1 cellular context compared by ENCODE assay signal in the genomic region with DNA sequence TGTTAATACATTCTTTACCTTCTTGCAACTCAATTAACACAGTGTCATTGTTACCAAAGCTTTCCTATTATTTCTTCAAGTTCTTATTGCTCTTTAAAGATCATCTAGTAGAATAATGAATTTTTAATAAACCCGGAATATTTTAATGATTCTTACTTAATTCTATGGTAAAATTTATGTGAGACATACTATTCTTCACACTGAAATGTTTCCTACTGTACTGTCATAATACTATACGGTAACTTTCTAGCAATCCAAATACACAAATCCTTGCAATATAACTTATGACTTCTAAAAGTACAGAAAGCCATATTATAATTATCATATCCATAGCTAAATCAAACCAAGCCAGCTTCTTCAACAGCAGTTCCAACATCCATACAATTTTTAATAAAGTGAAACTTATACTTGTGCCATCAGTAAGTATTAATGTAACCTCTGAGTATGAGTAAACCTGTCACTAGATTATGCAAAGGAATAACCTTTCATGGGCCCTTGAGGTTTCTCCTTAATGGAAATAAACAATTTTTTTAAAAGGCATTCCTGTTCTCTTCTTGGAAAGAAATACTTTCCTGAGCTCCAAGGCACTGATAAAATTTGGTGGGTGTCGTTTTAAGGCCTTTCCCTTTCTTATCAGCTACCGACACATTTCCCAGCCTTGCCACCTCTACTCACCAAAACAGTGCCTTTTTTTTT.
A peak's percentile ranks its signal among the peaks of the same experiment; 100 is the strongest.
TF ChIP-seq lines count a peak whose summit lies in the region.

No MANE protein-coding gene starts in this region.

TF ChIP-seq in K562, 482 proteins besides CTCF, POLR2A, EP300 and RAD21 (continued from another document and continues in another):
- TF ChIP-seq, protein P1, sequence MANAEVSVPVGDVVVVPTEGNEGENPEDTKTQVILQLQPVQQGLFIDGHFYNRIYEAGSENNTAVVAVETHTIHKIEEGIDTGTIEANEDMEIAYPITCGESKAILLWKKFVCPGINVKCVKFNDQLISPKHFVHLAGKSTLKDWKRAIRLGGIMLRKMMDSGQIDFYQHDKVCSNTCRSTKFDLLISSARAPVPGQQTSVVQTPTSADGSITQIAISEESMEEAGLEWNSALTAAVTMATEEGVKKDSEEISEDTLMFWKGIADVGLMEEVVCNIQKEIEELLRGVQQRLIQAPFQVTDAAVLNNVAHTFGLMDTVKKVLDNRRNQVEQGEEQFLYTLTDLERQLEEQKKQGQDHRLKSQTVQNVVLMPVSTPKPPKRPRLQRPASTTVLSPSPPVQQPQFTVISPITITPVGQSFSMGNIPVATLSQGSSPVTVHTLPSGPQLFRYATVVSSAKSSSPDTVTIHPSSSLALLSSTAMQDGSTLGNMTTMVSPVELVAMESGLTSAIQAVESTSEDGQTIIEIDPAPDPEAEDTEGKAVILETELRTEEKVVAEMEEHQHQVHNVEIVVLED (CRISPR knock-in tag; IDR thresholded peaks at IDR 0.05) = no peak; the same call in 1 of the 2 replicates
- 0 out of 2 replicates have a peak, but pooled peaks have one; percentile 69 for TF ChIP-seq DMBX1 (CRISPR knock-in tag; IDR thresholded peaks at IDR 0.05; ENCODE audit: borderline replicate concordance)
- TF ChIP-seq GTF2E2 (tag; IDR thresholded peaks at IDR 0.05) = no peak; the same call in 1 of the 2 replicates
- TF ChIP-seq KLF10 (CRISPR knock-in tag; IDR thresholded peaks at IDR 0.05) = no peak
- TF ChIP-seq RAD51 (IDR thresholded peaks at IDR 0.05; ENCODE audit: borderline replicate concordance, low read depth) = peak; percentile 50; the same call in 1 of the 2 replicates
- TF ChIP-seq TAF7 (tag; IDR thresholded peaks at IDR 0.05) = no peak
- no peak for TF ChIP-seq C11orf30 (IDR thresholded peaks at IDR 0.05; ENCODE audit: low read depth)
- TF ChIP-seq MAFK (IDR thresholded peaks at IDR 0.05; ENCODE audit: low read length) = no peak
- no peak for TF ChIP-seq ERF (CRISPR knock-in tag; IDR thresholded peaks at IDR 0.05)
- TF ChIP-seq KLF16 (IDR thresholded peaks at IDR 0.05) = peak; percentile 83
- TF ChIP-seq SIN3B (IDR thresholded peaks at IDR 0.05; ENCODE audit: low read depth) = no peak
- TF ChIP-seq KLF6 (CRISPR knock-in tag; IDR thresholded peaks at IDR 0.05; ENCODE audit: borderline replicate concordance) = no peak
- peak; percentile 86 for TF ChIP-seq PHB2 (IDR thresholded peaks at IDR 0.05; ENCODE audit: low read depth)
- TF ChIP-seq BMI1 (IDR thresholded peaks at IDR 0.05; ENCODE audit: low read length) = no peak
- TF ChIP-seq ZFP30 (CRISPR knock-in tag; IDR thresholded peaks at IDR 0.05; ENCODE audit: borderline replicate concordance) = no peak
- TF ChIP-seq TAL1 (IDR thresholded peaks at IDR 0.05) = peak; percentile 96
- TF ChIP-seq, protein P2, sequence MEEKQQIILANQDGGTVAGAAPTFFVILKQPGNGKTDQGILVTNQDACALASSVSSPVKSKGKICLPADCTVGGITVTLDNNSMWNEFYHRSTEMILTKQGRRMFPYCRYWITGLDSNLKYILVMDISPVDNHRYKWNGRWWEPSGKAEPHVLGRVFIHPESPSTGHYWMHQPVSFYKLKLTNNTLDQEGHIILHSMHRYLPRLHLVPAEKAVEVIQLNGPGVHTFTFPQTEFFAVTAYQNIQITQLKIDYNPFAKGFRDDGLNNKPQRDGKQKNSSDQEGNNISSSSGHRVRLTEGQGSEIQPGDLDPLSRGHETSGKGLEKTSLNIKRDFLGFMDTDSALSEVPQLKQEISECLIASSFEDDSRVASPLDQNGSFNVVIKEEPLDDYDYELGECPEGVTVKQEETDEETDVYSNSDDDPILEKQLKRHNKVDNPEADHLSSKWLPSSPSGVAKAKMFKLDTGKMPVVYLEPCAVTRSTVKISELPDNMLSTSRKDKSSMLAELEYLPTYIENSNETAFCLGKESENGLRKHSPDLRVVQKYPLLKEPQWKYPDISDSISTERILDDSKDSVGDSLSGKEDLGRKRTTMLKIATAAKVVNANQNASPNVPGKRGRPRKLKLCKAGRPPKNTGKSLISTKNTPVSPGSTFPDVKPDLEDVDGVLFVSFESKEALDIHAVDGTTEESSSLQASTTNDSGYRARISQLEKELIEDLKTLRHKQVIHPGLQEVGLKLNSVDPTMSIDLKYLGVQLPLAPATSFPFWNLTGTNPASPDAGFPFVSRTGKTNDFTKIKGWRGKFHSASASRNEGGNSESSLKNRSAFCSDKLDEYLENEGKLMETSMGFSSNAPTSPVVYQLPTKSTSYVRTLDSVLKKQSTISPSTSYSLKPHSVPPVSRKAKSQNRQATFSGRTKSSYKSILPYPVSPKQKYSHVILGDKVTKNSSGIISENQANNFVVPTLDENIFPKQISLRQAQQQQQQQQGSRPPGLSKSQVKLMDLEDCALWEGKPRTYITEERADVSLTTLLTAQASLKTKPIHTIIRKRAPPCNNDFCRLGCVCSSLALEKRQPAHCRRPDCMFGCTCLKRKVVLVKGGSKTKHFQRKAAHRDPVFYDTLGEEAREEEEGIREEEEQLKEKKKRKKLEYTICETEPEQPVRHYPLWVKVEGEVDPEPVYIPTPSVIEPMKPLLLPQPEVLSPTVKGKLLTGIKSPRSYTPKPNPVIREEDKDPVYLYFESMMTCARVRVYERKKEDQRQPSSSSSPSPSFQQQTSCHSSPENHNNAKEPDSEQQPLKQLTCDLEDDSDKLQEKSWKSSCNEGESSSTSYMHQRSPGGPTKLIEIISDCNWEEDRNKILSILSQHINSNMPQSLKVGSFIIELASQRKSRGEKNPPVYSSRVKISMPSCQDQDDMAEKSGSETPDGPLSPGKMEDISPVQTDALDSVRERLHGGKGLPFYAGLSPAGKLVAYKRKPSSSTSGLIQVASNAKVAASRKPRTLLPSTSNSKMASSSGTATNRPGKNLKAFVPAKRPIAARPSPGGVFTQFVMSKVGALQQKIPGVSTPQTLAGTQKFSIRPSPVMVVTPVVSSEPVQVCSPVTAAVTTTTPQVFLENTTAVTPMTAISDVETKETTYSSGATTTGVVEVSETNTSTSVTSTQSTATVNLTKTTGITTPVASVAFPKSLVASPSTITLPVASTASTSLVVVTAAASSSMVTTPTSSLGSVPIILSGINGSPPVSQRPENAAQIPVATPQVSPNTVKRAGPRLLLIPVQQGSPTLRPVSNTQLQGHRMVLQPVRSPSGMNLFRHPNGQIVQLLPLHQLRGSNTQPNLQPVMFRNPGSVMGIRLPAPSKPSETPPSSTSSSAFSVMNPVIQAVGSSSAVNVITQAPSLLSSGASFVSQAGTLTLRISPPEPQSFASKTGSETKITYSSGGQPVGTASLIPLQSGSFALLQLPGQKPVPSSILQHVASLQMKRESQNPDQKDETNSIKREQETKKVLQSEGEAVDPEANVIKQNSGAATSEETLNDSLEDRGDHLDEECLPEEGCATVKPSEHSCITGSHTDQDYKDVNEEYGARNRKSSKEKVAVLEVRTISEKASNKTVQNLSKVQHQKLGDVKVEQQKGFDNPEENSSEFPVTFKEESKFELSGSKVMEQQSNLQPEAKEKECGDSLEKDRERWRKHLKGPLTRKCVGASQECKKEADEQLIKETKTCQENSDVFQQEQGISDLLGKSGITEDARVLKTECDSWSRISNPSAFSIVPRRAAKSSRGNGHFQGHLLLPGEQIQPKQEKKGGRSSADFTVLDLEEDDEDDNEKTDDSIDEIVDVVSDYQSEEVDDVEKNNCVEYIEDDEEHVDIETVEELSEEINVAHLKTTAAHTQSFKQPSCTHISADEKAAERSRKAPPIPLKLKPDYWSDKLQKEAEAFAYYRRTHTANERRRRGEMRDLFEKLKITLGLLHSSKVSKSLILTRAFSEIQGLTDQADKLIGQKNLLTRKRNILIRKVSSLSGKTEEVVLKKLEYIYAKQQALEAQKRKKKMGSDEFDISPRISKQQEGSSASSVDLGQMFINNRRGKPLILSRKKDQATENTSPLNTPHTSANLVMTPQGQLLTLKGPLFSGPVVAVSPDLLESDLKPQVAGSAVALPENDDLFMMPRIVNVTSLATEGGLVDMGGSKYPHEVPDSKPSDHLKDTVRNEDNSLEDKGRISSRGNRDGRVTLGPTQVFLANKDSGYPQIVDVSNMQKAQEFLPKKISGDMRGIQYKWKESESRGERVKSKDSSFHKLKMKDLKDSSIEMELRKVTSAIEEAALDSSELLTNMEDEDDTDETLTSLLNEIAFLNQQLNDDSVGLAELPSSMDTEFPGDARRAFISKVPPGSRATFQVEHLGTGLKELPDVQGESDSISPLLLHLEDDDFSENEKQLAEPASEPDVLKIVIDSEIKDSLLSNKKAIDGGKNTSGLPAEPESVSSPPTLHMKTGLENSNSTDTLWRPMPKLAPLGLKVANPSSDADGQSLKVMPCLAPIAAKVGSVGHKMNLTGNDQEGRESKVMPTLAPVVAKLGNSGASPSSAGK (IDR thresholded peaks at IDR 0.05) = no peak
- TF ChIP-seq, protein P3, sequence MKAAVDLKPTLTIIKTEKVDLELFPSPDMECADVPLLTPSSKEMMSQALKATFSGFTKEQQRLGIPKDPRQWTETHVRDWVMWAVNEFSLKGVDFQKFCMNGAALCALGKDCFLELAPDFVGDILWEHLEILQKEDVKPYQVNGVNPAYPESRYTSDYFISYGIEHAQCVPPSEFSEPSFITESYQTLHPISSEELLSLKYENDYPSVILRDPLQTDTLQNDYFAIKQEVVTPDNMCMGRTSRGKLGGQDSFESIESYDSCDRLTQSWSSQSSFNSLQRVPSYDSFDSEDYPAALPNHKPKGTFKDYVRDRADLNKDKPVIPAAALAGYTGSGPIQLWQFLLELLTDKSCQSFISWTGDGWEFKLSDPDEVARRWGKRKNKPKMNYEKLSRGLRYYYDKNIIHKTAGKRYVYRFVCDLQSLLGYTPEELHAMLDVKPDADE (conservative IDR thresholded peaks at IDR 0.05; ENCODE audit: control insufficient read depth, low read depth, low read length) = no peak
- TF ChIP-seq, protein P4, sequence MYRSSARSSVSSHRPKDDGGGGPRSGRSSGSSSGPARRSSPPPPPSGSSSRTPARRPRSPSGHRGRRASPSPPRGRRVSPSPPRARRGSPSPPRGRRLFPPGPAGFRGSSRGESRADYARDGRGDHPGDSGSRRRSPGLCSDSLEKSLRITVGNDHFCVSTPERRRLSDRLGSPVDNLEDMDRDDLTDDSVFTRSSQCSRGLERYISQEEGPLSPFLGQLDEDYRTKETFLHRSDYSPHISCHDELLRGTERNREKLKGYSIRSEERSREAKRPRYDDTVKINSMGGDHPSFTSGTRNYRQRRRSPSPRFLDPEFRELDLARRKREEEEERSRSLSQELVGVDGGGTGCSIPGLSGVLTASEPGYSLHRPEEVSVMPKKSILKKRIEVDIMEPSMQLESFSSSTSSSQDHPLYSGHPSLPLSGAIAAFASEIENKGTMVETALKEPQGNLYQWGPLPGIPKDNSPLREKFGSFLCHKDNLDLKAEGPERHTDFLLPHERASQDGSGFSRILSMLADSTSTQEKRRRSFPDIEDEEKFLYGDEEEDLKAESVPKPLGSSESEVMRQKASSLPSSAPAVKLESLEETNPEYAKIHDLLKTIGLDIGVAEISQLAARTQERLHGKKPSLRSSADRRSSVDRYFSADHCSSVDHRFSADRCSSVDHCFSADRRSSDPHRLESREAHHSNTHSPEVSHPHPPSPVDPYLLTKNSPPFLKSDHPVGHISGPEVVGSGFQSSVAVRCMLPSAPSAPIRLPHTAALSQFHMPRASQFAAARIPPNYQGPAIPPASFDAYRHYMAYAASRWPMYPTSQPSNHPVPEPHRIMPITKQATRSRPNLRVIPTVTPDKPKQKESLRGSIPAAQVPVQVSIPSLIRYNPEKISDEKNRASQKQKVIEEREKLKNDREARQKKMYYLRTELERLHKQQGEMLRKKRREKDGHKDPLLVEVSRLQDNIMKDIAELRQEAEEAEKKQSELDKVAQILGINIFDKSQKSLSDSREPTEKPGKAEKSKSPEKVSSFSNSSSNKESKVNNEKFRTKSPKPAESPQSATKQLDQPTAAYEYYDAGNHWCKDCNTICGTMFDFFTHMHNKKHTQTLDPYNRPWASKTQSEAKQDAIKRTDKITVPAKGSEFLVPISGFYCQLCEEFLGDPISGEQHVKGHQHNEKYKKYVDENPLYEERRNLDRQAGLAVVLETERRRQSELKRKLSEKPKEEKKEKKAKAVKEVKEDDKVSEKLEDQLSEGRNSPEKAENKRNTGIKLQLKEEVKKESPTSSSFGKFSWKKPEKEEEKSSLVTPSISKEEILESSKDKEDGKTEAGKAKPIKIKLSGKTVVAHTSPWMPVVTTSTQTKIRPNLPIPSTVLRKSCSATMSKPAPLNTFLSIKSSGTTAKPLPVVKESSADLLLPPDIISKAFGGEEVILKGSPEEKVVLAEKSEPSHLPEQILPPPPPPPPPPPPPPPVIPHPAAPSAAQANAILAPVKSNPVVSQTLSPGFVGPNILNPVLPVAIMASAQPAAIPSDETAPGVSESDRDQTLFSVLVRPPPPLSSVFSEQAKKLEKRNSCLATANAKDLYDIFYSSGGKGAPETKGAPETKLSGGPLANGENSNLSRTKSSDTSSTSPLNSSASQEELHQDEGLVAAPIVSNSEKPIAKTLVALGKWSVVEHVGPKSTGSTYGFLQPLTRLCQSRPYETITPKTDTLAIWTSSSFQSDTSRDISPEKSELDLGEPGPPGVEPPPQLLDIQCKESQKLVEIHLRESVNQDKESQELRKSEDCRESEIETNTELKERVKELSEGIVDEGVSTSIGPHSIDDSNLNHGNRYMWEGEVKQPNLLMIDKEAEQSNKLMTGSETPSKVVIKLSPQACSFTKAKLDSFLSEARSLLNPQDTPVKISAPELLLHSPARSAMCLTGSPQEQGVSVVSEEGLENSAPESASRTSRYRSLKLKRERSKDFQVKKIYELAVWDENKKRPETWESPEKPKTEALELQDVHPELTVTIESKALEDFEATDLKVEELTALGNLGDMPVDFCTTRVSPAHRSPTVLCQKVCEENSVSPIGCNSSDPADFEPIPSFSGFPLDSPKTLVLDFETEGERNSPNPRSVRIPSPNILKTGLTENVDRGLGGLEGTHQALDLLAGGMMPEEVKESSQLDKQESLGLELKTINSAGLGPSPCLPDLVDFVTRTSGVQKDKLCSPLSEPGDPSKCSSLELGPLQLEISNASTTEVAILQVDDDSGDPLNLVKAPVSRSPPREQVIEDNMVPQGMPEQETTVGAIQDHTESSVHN (IDR thresholded peaks at IDR 0.05; ENCODE audit: borderline replicate concordance in 1 of 2, low read depth in 1 of 2) = peak in 1 of 2 experiments; percentile 61; a peak in 2 of 4 replicates
- no peak for TF ChIP-seq ZNF431 (CRISPR knock-in tag; IDR thresholded peaks at IDR 0.05)
- TF ChIP-seq ZNF253 (CRISPR knock-in tag; conservative IDR thresholded peaks at IDR 0.05) = no peak
- TF ChIP-seq SMAD2 (IDR thresholded peaks at IDR 0.05; ENCODE audit: low read depth, low read length) = no peak
- no peak for TF ChIP-seq NFYB (IDR thresholded peaks at IDR 0.05; ENCODE audit: extremely low read depth, insufficient read length)
- TF ChIP-seq, protein P5, sequence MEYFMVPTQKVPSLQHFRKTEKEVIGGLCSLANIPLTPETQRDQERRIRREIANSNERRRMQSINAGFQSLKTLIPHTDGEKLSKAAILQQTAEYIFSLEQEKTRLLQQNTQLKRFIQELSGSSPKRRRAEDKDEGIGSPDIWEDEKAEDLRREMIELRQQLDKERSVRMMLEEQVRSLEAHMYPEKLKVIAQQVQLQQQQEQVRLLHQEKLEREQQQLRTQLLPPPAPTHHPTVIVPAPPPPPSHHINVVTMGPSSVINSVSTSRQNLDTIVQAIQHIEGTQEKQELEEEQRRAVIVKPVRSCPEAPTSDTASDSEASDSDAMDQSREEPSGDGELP (CRISPR knock-in tag; IDR thresholded peaks at IDR 0.05; ENCODE audit: borderline replicate concordance) = no peak
- no peak for TF ChIP-seq MTF1 (CRISPR knock-in tag; IDR thresholded peaks at IDR 0.05; ENCODE audit: borderline replicate concordance)
- peak; percentile 52; the same call in 1 of the 2 replicates for TF ChIP-seq NR2C1 (IDR thresholded peaks at IDR 0.05)
- TF ChIP-seq NR2C1 (tag; IDR thresholded peaks at IDR 0.05) = peak; percentile 57; the same call in 1 of the 2 replicates
